Comparison of ENCODE assay signal across 8 cellular contexts in genomic region chr5:55232194-55232984, GRCh38. TPM values are rescaled to one million over a fixed set of nuclear protein-coding genes. Genes with fewer than 3 reads are reported as not detected.
DNase-seq lines count a peak whose midpoint lies in the region; ATAC-seq and TF ChIP-seq lines count a peak whose summit lies in the region.

No MANE protein-coding gene starts in this region.

- peak overlapping the region; percentile 88 for H3K27ac ChIP-seq in HCT116 (ENCODE audit: low read depth, low read length)
- no peak overlapping the region for H3K27ac ChIP-seq in effector memory CD4-positive, alpha-beta T cell (ENCODE audit: insufficient read depth, low read length, poor library complexity, severe bottlenecking)

- H3K4me2 ChIP-seq in HCT116 (ENCODE audit: low read length) = peak overlapping the region; percentile 99

- peaks cover 16 to 32% of the 10 kb centered on the region in 2 experiments for H3K4me1 ChIP-seq in HCT116 (ENCODE audit: control insufficient read depth in 1 of 2, insufficient read depth in 2 of 2, low read length in 2 of 2)
- peaks cover 36% of the 10 kb centered on the region for H3K4me1 ChIP-seq in effector memory CD4-positive, alpha-beta T cell (ENCODE audit: control insufficient read depth, insufficient read depth, low read length, poor library complexity, severe bottlenecking)
- peaks cover 38% of the 10 kb centered on the region for H3K4me1 ChIP-seq in mucosa of stomach (ENCODE audit: control insufficient read depth, insufficient read depth, low read length)

- H3K9ac ChIP-seq in HCT116 (ENCODE audit: low read length) = peak overlapping the region; percentile 88
- peak overlapping the region; percentile 71 for H3K9ac ChIP-seq in mucosa of stomach (ENCODE audit: low read length)

- TSS peak; percentile 70 for BruUV-seq in HCT116 (replicated peaks; lab: Mats Ljungman, UMichigan)

- H3K79me2 ChIP-seq in HCT116 (ENCODE audit: insufficient read depth, low read length) = no peaks in the 10 kb centered on the region

- ATAC-seq in HCT116 (peak; percentile 44), HG03280 (IDR thresholded peaks at IDR 0.05; ENCODE audit: unreplicated experiment) (no peak)

- no peaks in the 10 kb centered on the region for H3K27me3 ChIP-seq in HCT116 (ENCODE audit: insufficient read depth, low read length)
- H3K27me3 ChIP-seq in effector memory CD4-positive, alpha-beta T cell (replicated peaks; ENCODE audit: control insufficient read depth, insufficient read depth, low read length, poor library complexity, severe bottlenecking) = peaks cover 63% of the 10 kb centered on the region
- peaks cover 84% of the 10 kb centered on the region for H3K27me3 ChIP-seq in mucosa of stomach (ENCODE audit: control insufficient read depth, insufficient read depth, low read length)

- no peaks in the 10 kb centered on the region for H3K9me3 ChIP-seq in HCT116 (ENCODE audit: control insufficient read depth in 1 of 2, insufficient read depth in 1 of 2, low read depth in 1 of 2, low read length in 2 of 2)
- H3K9me3 ChIP-seq in effector memory CD4-positive, alpha-beta T cell (ENCODE audit: control insufficient read depth, low read length) = no peaks in the 10 kb centered on the region
- H3K9me3 ChIP-seq in mucosa of stomach (ENCODE audit: control insufficient read depth, low read length) = no peaks in the 10 kb centered on the region

- CTCF ChIA-PET in HCT116 (lab: Charles Lee) = interaction anchor here (0.8 to 2.5 kb wide), 4 partner anchors 45 to 72 kb away, joined by 3 to 14 read pairs (median 4); partner anchors contain the start of genes CDC20B and GPX8

- DNase-seq in D341Med (ENCODE audit: low spot score) = peak; percentile 58
- DNase-seq in HCT116 (ENCODE audit: low read depth, low spot score) = peak; percentile 29
- peak; percentile 27 for DNase-seq in RPMI8226
- DNase-seq in effector memory CD4-positive, alpha-beta T cell = no peak
- no peak for DNase-seq in GF-D8 (lab: John Stamatoyannopoulos, UW)
- no peak for DNase-seq in germinal center (ENCODE audit: low spot score)

- H3K36me3 ChIP-seq in HCT116 (ENCODE audit: control insufficient read depth in 1 of 2, insufficient read depth in 2 of 2, low read length in 2 of 2) (no peaks in the 10 kb centered on the region), mucosa of stomach (ENCODE audit: control insufficient read depth, insufficient read depth, low read length) (no peaks in the 10 kb centered on the region)
- H3K36me3 ChIP-seq in effector memory CD4-positive, alpha-beta T cell (ENCODE audit: control insufficient read depth, insufficient read depth, low read length) = no peaks in the 10 kb centered on the region

- intact Hi-C loops in HCT116 (cut with micrococcal nuclease) = no loop called here

- no peak for TF ChIP-seq CTCF in HCT116 (IDR thresholded peaks at IDR 0.05 in 2 of 3, conservative IDR thresholded peaks at IDR 0.05 in 1 of 3; ENCODE audit: borderline replicate concordance in 1 of 3, insufficient read depth in 1 of 3, low read depth in 2 of 3, low read length in 2 of 3)

- H3K9me2 ChIP-seq in HCT116 (ENCODE audit: insufficient read depth) = no peaks in the 10 kb centered on the region

- no peaks in the 10 kb centered on the region for H4K20me1 ChIP-seq in HCT116 (ENCODE audit: insufficient read depth)

- TF ChIP-seq POLR2A in HCT116 (IDR thresholded peaks at IDR 0.05; ENCODE audit: borderline replicate concordance, extremely low read depth, insufficient read depth, insufficient read length) = no peak

- H3K4me3 ChIP-seq in HCT116 (replicated peaks in 1 of 2; ENCODE audit: low read depth in 1 of 2, low read length in 2 of 2) (peak overlapping the region; percentile 64 to 94), mucosa of stomach (ENCODE audit: low read length) (peak overlapping the region; percentile 57)
- peak overlapping the region; percentile 63 for H3K4me3 ChIP-seq in effector memory CD4-positive, alpha-beta T cell (ENCODE audit: insufficient read depth, low read depth, low read length, poor library complexity, severe bottlenecking)

- H2AFZ ChIP-seq in HCT116 (ENCODE audit: low read depth, low read length, poor library complexity, severe bottlenecking) = peak overlapping the region; percentile 48

- RAD21 ChIA-PET in HCT116 (lab: Charles Lee; ENCODE audit: low non-redundant PET in 1 of 2, low total read pairs in 2 of 2, uncharacterized antibody in 2 of 2, unreplicated experiment in 2 of 2) = interaction anchor here in 1 of 2 experiments (0.6 kb wide), 1 partner anchor 75 kb away, joined by 3 read pairs; the partner anchor contains the start of genes DHX29 and MTREX

- POLR2A ChIA-PET in HCT116 (lab: Charles Lee) = no interaction called here

- no peak for TF ChIP-seq RAD21 in HCT116 (IDR thresholded peaks at IDR 0.05; ENCODE audit: low read depth)

TF ChIP-seq in HCT116, 20 proteins besides CTCF, POLR2A, EP300 and RAD21:
- no peak for TF ChIP-seq MAX (IDR thresholded peaks at IDR 0.05)
- TF ChIP-seq, protein P1, sequence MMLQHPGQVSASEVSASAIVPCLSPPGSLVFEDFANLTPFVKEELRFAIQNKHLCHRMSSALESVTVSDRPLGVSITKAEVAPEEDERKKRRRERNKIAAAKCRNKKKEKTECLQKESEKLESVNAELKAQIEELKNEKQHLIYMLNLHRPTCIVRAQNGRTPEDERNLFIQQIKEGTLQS (IDR thresholded peaks at IDR 0.05) = no peak
- peak; percentile 43; the same call in 1 of the 2 replicates for TF ChIP-seq POLR2AphosphoS5 (IDR thresholded peaks at IDR 0.05; ENCODE audit: low read depth, low read length)

RNA-seq across cellular contexts. Expression of gene CCNO, which starts 1.0 kb away (rescaled TPM):
- total RNA-seq in HCT116 (2021; ENCODE audit: unreplicated experiment) = 12.1 TPM
- 9.0 and 9.6 TPM in 2 replicates for polyA plus RNA-seq in HCT116 (2012)

RNA-seq across cellular contexts. Expression of gene MCIDAS, which starts 5.3 kb away (rescaled TPM):
- total RNA-seq in HCT116 (2021; ENCODE audit: unreplicated experiment) = 6.4 TPM
- 3.1 and 3.4 TPM in 2 replicates for polyA plus RNA-seq in HCT116 (2012)

RNA-seq across cellular contexts. Expression of gene CDC20B, which starts 59.4 kb away (rescaled TPM):
- total RNA-seq in HCT116 (2021; ENCODE audit: unreplicated experiment) = not detected
- polyA plus RNA-seq in HCT116 (2012) = 0.01 TPM in 1 of 2 replicates, not detected in the other

Comparison
In these comparisons a context has a peak if more than half of its experiments do, and no peak if none do; other contexts are left out.
1. DNase-seq: peak in D341Med (single experiment), HCT116 (single experiment) and RPMI8226 (single experiment); none in effector memory CD4-positive, alpha-beta T cell (0 of 3), GF-D8 (single experiment) and germinal center (single experiment).
2. Peak in every context shown above with its lines, with median percentiles within 50 percentile points of each other: H3K4me3 ChIP-seq.